Comparison of ENCODE assay signal across 1 cellular context in genomic region chr17:38751803-38752118, GRCh38.
TF ChIP-seq lines count a peak whose summit lies in the region.

No MANE protein-coding gene starts in this region.

TF ChIP-seq in K562, 482 proteins besides CTCF, POLR2A, EP300 and RAD21 (continued from another document and continues in another):
- TF ChIP-seq, protein P1, sequence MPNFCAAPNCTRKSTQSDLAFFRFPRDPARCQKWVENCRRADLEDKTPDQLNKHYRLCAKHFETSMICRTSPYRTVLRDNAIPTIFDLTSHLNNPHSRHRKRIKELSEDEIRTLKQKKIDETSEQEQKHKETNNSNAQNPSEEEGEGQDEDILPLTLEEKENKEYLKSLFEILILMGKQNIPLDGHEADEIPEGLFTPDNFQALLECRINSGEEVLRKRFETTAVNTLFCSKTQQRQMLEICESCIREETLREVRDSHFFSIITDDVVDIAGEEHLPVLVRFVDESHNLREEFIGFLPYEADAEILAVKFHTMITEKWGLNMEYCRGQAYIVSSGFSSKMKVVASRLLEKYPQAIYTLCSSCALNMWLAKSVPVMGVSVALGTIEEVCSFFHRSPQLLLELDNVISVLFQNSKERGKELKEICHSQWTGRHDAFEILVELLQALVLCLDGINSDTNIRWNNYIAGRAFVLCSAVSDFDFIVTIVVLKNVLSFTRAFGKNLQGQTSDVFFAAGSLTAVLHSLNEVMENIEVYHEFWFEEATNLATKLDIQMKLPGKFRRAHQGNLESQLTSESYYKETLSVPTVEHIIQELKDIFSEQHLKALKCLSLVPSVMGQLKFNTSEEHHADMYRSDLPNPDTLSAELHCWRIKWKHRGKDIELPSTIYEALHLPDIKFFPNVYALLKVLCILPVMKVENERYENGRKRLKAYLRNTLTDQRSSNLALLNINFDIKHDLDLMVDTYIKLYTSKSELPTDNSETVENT (CRISPR knock-in tag; IDR thresholded peaks at IDR 0.05): peak; percentile 37; the same call in 1 of the 2 replicates
- TF ChIP-seq RBM22 (IDR thresholded peaks at IDR 0.05; ENCODE audit: low read depth, low read length, poor library complexity, severe bottlenecking): peak; percentile 69
- TF ChIP-seq ADNP (tag; IDR thresholded peaks at IDR 0.05): peak; percentile 84
- TF ChIP-seq HMG20B (CRISPR knock-in tag; IDR thresholded peaks at IDR 0.05): no peak
- TF ChIP-seq TBP (optimal IDR thresholded peaks at IDR 0.05; ENCODE audit: low read depth, low read length): peak; percentile 99
- 0 out of 2 replicates have a peak, but pooled peaks have one; percentile 76 for TF ChIP-seq GATAD2A (IDR thresholded peaks at IDR 0.05)
- peak; percentile 66 for TF ChIP-seq PHF20 (IDR thresholded peaks at IDR 0.05; ENCODE audit: partially characterized antibody)
- TF ChIP-seq, protein P2, sequence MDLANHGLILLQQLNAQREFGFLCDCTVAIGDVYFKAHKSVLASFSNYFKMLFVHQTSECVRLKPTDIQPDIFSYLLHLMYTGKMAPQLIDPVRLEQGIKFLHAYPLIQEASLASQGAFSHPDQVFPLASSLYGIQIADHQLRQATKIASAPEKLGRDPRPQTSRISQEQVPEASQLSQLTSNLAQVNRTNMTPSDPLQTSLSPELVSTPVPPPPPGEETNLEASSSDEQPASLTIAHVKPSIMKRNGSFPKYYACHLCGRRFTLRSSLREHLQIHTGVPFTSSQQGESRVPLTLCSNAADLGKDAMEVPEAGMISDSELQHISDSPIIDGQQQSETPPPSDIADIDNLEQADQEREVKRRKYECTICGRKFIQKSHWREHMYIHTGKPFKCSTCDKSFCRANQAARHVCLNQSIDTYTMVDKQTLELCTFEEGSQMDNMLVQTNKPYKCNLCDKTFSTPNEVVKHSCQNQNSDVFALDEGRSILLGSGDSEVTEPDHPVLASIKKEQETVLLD (IDR thresholded peaks at IDR 0.05): no peak
- TF ChIP-seq MTA1 (IDR thresholded peaks at IDR 0.05; ENCODE audit: borderline replicate concordance): 0 out of 2 replicates have a peak, but pooled peaks have one; percentile 17
- peak in 1 of 2 experiments; percentile 27; a peak in 1 of 4 replicates for TF ChIP-seq MAZ (CRISPR knock-in tag; conservative IDR thresholded peaks at IDR 0.05 in 1 of 2, IDR thresholded peaks at IDR 0.05 in 1 of 2)
- TF ChIP-seq, protein P3, sequence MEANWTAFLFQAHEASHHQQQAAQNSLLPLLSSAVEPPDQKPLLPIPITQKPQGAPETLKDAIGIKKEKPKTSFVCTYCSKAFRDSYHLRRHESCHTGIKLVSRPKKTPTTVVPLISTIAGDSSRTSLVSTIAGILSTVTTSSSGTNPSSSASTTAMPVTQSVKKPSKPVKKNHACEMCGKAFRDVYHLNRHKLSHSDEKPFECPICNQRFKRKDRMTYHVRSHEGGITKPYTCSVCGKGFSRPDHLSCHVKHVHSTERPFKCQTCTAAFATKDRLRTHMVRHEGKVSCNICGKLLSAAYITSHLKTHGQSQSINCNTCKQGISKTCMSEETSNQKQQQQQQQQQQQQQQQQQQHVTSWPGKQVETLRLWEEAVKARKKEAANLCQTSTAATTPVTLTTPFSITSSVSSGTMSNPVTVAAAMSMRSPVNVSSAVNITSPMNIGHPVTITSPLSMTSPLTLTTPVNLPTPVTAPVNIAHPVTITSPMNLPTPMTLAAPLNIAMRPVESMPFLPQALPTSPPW (CRISPR knock-in tag; IDR thresholded peaks at IDR 0.05): peak; percentile 69; the same call in 1 of the 2 replicates
- TF ChIP-seq HMGXB4 (CRISPR knock-in tag; IDR thresholded peaks at IDR 0.05): 0 out of 2 replicates have a peak, but pooled peaks have one; percentile 84
- peak in 1 of 2 experiments; percentile 95; a peak in 2 of 4 replicates for TF ChIP-seq HDAC1 (IDR thresholded peaks at IDR 0.05)
- TF ChIP-seq BRD9 (IDR thresholded peaks at IDR 0.05; ENCODE audit: low read depth, partially characterized antibody): peak; percentile 90
- no peak for TF ChIP-seq HMG20A (CRISPR knock-in tag; conservative IDR thresholded peaks at IDR 0.05)
- TF ChIP-seq NFRKB (IDR thresholded peaks at IDR 0.05; ENCODE audit: low read depth): peak; percentile 74; the same call in 1 of the 2 replicates
- peak; percentile 85 for TF ChIP-seq NFIC (IDR thresholded peaks at IDR 0.05)
- TF ChIP-seq RNF2 (IDR thresholded peaks at IDR 0.05): peak; percentile 64; the same call in 1 of the 2 replicates
- peak; percentile 25; the same call in 1 of the 2 replicates for TF ChIP-seq OTX1 (CRISPR knock-in tag; IDR thresholded peaks at IDR 0.05)
- TF ChIP-seq MCM2 (IDR thresholded peaks at IDR 0.05; ENCODE audit: low read depth): no peak
- no peak for TF ChIP-seq JUN (IDR thresholded peaks at IDR 0.05; ENCODE audit: borderline replicate concordance, low read depth, low read length)
- TF ChIP-seq JUN (CRISPR knock-in tag; IDR thresholded peaks at IDR 0.05; ENCODE audit: borderline replicate concordance): no peak
- no peak for TF ChIP-seq BHLHE40 (IDR thresholded peaks at IDR 0.05; ENCODE audit: low read length)
- peak; percentile 82 for TF ChIP-seq BDP1 (IDR thresholded peaks at IDR 0.05; ENCODE audit: insufficient read depth, insufficient read length)
- TF ChIP-seq, protein P4, sequence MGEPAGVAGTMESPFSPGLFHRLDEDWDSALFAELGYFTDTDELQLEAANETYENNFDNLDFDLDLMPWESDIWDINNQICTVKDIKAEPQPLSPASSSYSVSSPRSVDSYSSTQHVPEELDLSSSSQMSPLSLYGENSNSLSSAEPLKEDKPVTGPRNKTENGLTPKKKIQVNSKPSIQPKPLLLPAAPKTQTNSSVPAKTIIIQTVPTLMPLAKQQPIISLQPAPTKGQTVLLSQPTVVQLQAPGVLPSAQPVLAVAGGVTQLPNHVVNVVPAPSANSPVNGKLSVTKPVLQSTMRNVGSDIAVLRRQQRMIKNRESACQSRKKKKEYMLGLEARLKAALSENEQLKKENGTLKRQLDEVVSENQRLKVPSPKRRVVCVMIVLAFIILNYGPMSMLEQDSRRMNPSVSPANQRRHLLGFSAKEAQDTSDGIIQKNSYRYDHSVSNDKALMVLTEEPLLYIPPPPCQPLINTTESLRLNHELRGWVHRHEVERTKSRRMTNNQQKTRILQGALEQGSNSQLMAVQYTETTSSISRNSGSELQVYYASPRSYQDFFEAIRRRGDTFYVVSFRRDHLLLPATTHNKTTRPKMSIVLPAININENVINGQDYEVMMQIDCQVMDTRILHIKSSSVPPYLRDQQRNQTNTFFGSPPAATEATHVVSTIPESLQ (CRISPR knock-in tag; IDR thresholded peaks at IDR 0.05): 0 out of 2 replicates have a peak, but pooled peaks have one; percentile 49
- 0 out of 4 replicates have a peak, but pooled peaks of 1 of the 2 experiments have one; percentile 55 for TF ChIP-seq UBTF (IDR thresholded peaks at IDR 0.05; ENCODE audit: borderline replicate concordance in 1 of 2, low read depth in 2 of 2, low read length in 2 of 2)
- TF ChIP-seq HMBOX1 (IDR thresholded peaks at IDR 0.05): peak; percentile 31; the same call in 1 of the 2 replicates
- peak; percentile 26; the same call in 1 of the 2 replicates for TF ChIP-seq ATF7 (IDR thresholded peaks at IDR 0.05)
- 0 out of 4 replicates have a peak, but pooled peaks of 1 of the 2 experiments have one; percentile 30 for TF ChIP-seq TBL1XR1 (IDR thresholded peaks at IDR 0.05; ENCODE audit: low read length in 2 of 2)
- TF ChIP-seq BRD4 (IDR thresholded peaks at IDR 0.05): peak; percentile 83; the same call in 1 of the 2 replicates
- peak; percentile 50; the same call in 1 of the 2 replicates for TF ChIP-seq PHF21A (IDR thresholded peaks at IDR 0.05; ENCODE audit: borderline replicate concordance, low read depth)
- TF ChIP-seq JUND (IDR thresholded peaks at IDR 0.05; ENCODE audit: borderline replicate concordance, low read depth, low read length): no peak
- peak; percentile 51; the same call in 1 of the 3 replicates for TF ChIP-seq JUND (tag; IDR thresholded peaks at IDR 0.05; ENCODE audit: borderline replicate concordance, low read depth, low read length)
- TF ChIP-seq ZNF76 (CRISPR knock-in tag; IDR thresholded peaks at IDR 0.05; ENCODE audit: borderline replicate concordance): no peak
- TF ChIP-seq ZBTB7A (IDR thresholded peaks at IDR 0.05; ENCODE audit: borderline replicate concordance, control insufficient read depth, low read depth, low read length): peak; percentile 55; the same call in 1 of the 2 replicates
- 0 out of 2 replicates have a peak, but pooled peaks have one; percentile 28 for TF ChIP-seq ZKSCAN1 (IDR thresholded peaks at IDR 0.05; ENCODE audit: low read depth, low read length)
- TF ChIP-seq CREB1 (IDR thresholded peaks at IDR 0.05): no peak
- TF ChIP-seq CREB1 (CRISPR knock-in tag; IDR thresholded peaks at IDR 0.05): 0 out of 2 replicates have a peak, but pooled peaks have one; percentile 14
- peak; percentile 62 for TF ChIP-seq PRDM10 (IDR thresholded peaks at IDR 0.05; ENCODE audit: partially characterized antibody)
- TF ChIP-seq ZBTB49 (CRISPR knock-in tag; IDR thresholded peaks at IDR 0.05; ENCODE audit: borderline replicate concordance): no peak
